10 cellular contexts compared by ENCODE assay signal in genomic region chr6:27494987-27495385, GRCh38. TPM values are rescaled to one million over a fixed set of nuclear protein-coding genes. Genes with fewer than 3 reads are reported as not detected.
A peak's percentile ranks its signal among the peaks of the same experiment; 100 is the strongest.
DNase-seq lines count a peak whose midpoint lies in the region; ATAC-seq, FAIRE-seq and TF ChIP-seq lines count a peak whose summit lies in the region.
"Had no signal": no experiment of that assay in that cellular context is flagged by ENCODE, and none has a peak within 500 bp of the region (broad histone marks: within the 10 kb centered on the region; RNA-seq: fewer than 3 reads in every experiment).

No MANE protein-coding gene starts in this region.

- H3K36me3 ChIP-seq in muscle layer of duodenum (ENCODE audit: control insufficient read depth in 1 of 2, insufficient read depth in 2 of 2, low read length in 2 of 2): no peaks in the 10 kb centered on the region
- H3K36me3 ChIP-seq in PC-3 (ENCODE audit: low read depth, low read length): no peaks in the 10 kb centered on the region

- intact Hi-C loops in PC-3 (cut with micrococcal nuclease): no loop called here

- peaks cover 51% of the 10 kb centered on the region for H3K27me3 Mint-ChIP-seq in central memory CD8-positive, alpha-beta T cell

- H3K4me3 Mint-ChIP-seq in central memory CD8-positive, alpha-beta T cell: peak overlapping the region; percentile 19

- H3K9me2 ChIP-seq in PC-3 (replicated peaks; ENCODE audit: low read length): no peaks in the 10 kb centered on the region

- H3K4me2 ChIP-seq in A549 (peak overlapping the region; percentile 75), PC-3 (ENCODE audit: low read length) (no peak overlapping the region)

- no peaks in the 10 kb centered on the region for H3F3A ChIP-seq in PC-3 (ENCODE audit: low read length, unreplicated experiment)

- TF ChIP-seq RAD21 in A549 (conservative IDR thresholded peaks at IDR 0.05 in 1 of 2, IDR thresholded peaks at IDR 0.05 in 1 of 2): no peak

- H3K9ac ChIP-seq in PC-3 (ENCODE audit: low read length): no peak overlapping the region

- H3K9me3 ChIP-seq in A549 (no peaks in the 10 kb centered on the region), muscle layer of duodenum (ENCODE audit: control insufficient read depth in 1 of 2, low read length in 2 of 2) (peaks cover 0 to 3% of the 10 kb centered on the region in 2 donors), PC-3 (ENCODE audit: low read length) (no peaks in the 10 kb centered on the region)

- H3K27ac ChIP-seq in A549 (peak overlapping the region; percentile 37 to 52; a peak in 2 of 6 replicates), muscle layer of duodenum (ENCODE audit: low read length) (no peak overlapping the region), PC-3 (ENCODE audit: low read length) (no peak overlapping the region)
- H3K27ac ChIP-seq: HL-60 had no signal

- DNase-seq in A549 (ENCODE audit: low read depth in 1 of 2, low spot score in 1 of 2) (no peak), HFF-Myc (ENCODE audit: extremely low read depth, low read depth) (no peak), dedifferentiated amniotic fluid mesenchymal stem cell (ENCODE audit: extremely low spot score) (no peak), PC-3 (no peak)
- DNase-seq in central memory CD8-positive, alpha-beta T cell (ENCODE audit: low spot score in 2 of 2): no peak
- DNase-seq: GDM1 had no signal

- H2AFZ ChIP-seq in PC-3 (ENCODE audit: low read length): no peak overlapping the region

- CTCF ChIA-PET in A549 (lab: Yijun Ruan, JAX) (interaction anchor here (1.0 to 1.2 kb wide), 2 partner anchors 10 to 16 kb away, joined by 3 to 5 read pairs; no protein-coding TSS in a partner anchor), PC-3 (lab: Charles Lee) (no interaction called here)

- no peaks in the 10 kb centered on the region for H4K20me1 ChIP-seq in PC-3 (ENCODE audit: low read length)

- POLR2A ChIA-PET in A549 (lab: Yijun Ruan, JAX) (no interaction called here), PC-3 (lab: Charles Lee; ENCODE audit: unreplicated experiment) (no interaction called here)

- H3K4me1 ChIP-seq in A549 (no peaks in the 10 kb centered on the region), muscle layer of duodenum (ENCODE audit: control insufficient read depth in 1 of 2, insufficient read depth in 2 of 2, low read length in 2 of 2) (no peaks in the 10 kb centered on the region), PC-3 (ENCODE audit: insufficient read depth, low read length) (no peaks in the 10 kb centered on the region)

- ATAC-seq in A549 (peak in 1 of 2 experiments; percentile 13; a peak in 2 of 6 replicates), HG02759 (IDR thresholded peaks at IDR 0.05; ENCODE audit: unreplicated experiment) (no peak), GM18520 (IDR thresholded peaks at IDR 0.05; ENCODE audit: unreplicated experiment) (no peak), PC-3 (no peak)
- no peak for ATAC-seq in central memory CD8-positive, alpha-beta T cell (replicated peaks; ENCODE audit: extremely low read depth, poor library complexity, severe bottlenecking)

- no peak for TF ChIP-seq POLR2A in A549 (IDR thresholded peaks at IDR 0.05; ENCODE audit: low read length)

- TF ChIP-seq CTCF in A549 (IDR thresholded peaks at IDR 0.05) (no peak), HFF-Myc (IDR thresholded peaks at IDR 0.05; ENCODE audit: low read depth, low read length, missing control alignments) (no peak), PC-3 (conservative IDR thresholded peaks at IDR 0.05; ENCODE audit: low read depth, low read length) (no peak)

- H3K27ac Mint-ChIP-seq in central memory CD8-positive, alpha-beta T cell (ENCODE audit: low read depth): no peak overlapping the region

- H3K4me3 ChIP-seq in A549: peak overlapping the region; percentile 52
- H3K4me3 ChIP-seq in HFF-Myc (replicated peaks; ENCODE audit: low read depth, low read length): peak overlapping the region; percentile 74
- H3K4me3 ChIP-seq in muscle layer of duodenum (ENCODE audit: low read depth in 1 of 2, low read length in 2 of 2): peak overlapping the region; percentile 54 to 68
- H3K4me3 ChIP-seq in PC-3 (ENCODE audit: low read length): no peak overlapping the region

- H3K36me3 Mint-ChIP-seq in central memory CD8-positive, alpha-beta T cell (ENCODE audit: insufficient read depth): peaks cover 6% of the 10 kb centered on the region

- no peak for TF ChIP-seq EP300 in A549 (IDR thresholded peaks at IDR 0.05)

- H3K27me3 ChIP-seq in muscle layer of duodenum (ENCODE audit: low read depth, low read length) (peaks cover 11% of the 10 kb centered on the region), PC-3 (ENCODE audit: low read length) (no peaks in the 10 kb centered on the region)

- BruUV-seq in PC-3 (replicated peaks; lab: Mats Ljungman, UMichigan): no TSS peak

- H3K9me3 Mint-ChIP-seq in central memory CD8-positive, alpha-beta T cell: no peaks in the 10 kb centered on the region

- FAIRE-seq in A549 (lab: Jason Lieb, UNC): no peak

- no peaks in the 10 kb centered on the region for H3K79me2 ChIP-seq in PC-3 (ENCODE audit: low read length)

- peaks cover 12% of the 10 kb centered on the region for H3K4me1 Mint-ChIP-seq in central memory CD8-positive, alpha-beta T cell

- WGBS in A549 (ENCODE audit: missing lambda C conversion rate): 39% methylated on average over 7 of the region's 7 CpGs

TF ChIP-seq in A549, 52 proteins besides CTCF, POLR2A, EP300 and RAD21:
- TF ChIP-seq GATA3 (IDR thresholded peaks at IDR 0.05; ENCODE audit: borderline replicate concordance): no peak
- no peak for TF ChIP-seq MAZ (IDR thresholded peaks at IDR 0.05; ENCODE audit: borderline replicate concordance, low read depth, low read length)
- TF ChIP-seq MAFK (IDR thresholded peaks at IDR 0.05; ENCODE audit: partially characterized antibody): peak; percentile 20
- TF ChIP-seq ATOH8 (CRISPR knock-in tag; IDR thresholded peaks at IDR 0.05; ENCODE audit: low read depth): no peak

RNA-seq across cellular contexts. Expression of gene ZNF184, which starts 22.1 kb away (rescaled TPM):
- polyA plus RNA-seq in A549 (2011; rRNA removed) (4.1 and 4.9 TPM in 2 replicates), A549 (2017; fragmentation: RNase III; extraction: RNeasy Plus Mini Kit Qiagen cat#74134 plus additional on column Dnase treatment) (2.4 to 2.5 TPM (median 2.5 TPM) in 3 replicates)
- 0.62 and 0.63 TPM in 2 replicates for polyA plus RNA-seq in A549 (2012; cell fraction: cytosol; rRNA removed)
- 0.36 and 0.48 TPM in 2 replicates for polyA plus RNA-seq in A549 (2012; cell fraction: nucleus; rRNA removed)
- polyA minus RNA-seq in A549 (2011; rRNA and poly(A)+ RNA removed): 2.7 and 3.2 TPM in 2 replicates
- 7.0 and 10.2 TPM in 2 replicates for total RNA-seq in PC-3 (2014; rRNA removed)

Comparison
In these comparisons a context has a peak if more than half of its experiments do, and no peak if none do; other contexts are left out.
1. H3K27ac ChIP-seq: peak in A549 (2 of 2); none in muscle layer of duodenum (single experiment) and PC-3 (single experiment).